11 cellular contexts compared by ENCODE assay signal in the genomic region with DNA sequence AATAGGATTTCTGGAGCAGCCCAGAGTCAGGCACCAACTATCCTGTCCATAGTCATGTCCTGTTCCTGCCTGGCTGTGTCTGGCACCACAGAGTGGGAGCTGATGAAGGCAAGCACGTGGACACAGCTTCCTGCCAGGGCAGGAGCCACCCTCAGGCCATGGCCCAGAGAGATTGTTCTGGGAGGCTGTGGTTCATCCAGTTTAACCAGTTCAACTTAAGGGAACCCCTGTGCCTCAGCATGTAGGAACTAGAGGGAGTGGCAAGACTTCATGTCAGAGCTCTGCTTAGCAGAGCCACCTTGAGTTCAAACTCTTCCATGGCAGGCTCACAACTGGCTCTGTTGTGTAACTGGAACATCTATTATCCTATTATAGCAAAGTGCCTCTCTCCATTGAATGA.
DNase-seq lines count a peak whose midpoint lies in the region; ATAC-seq and TF ChIP-seq lines count a peak whose summit lies in the region.
"Had no signal": no experiment of that assay in that cellular context is flagged by ENCODE, and none has a peak within 500 bp of the region (broad histone marks: within the 10 kb centered on the region; RNA-seq: fewer than 3 reads in every experiment).

No MANE protein-coding gene starts in this region.

- TF ChIP-seq CTCF in heart right ventricle (IDR thresholded peaks at IDR 0.05) (peak in 3 of 9 donors; percentile 16 to 19 (median 18)), prostate gland (IDR thresholded peaks at IDR 0.05) (peak in 3 of 4 experiments; percentile 26 to 64 (median 54))

- WGBS in heart right ventricle, 2 donors = 37 to 60% methylated on average over 1 of the region's 1 CpG
- 23% methylated on average over 1 of the region's 1 CpG for WGBS in prostate gland

- H3K27me3 ChIP-seq in heart right ventricle = no peaks in the 10 kb centered on the region
- no peaks in the 10 kb centered on the region for H3K27me3 ChIP-seq in prostate gland (replicated peaks; ENCODE audit: insufficient read depth)
- H3K27me3 ChIP-seq: tibial nerve had no signal

- H3K4me3 ChIP-seq in SK-N-MC (no peak overlapping the region), heart right ventricle (no peak overlapping the region), prostate gland (no peak overlapping the region)

- no peak for TF ChIP-seq POLR2A in prostate gland (IDR thresholded peaks at IDR 0.05)
- TF ChIP-seq POLR2A in GM18505 (IDR thresholded peaks at IDR 0.05; ENCODE audit: borderline replicate concordance, extremely low read depth, insufficient read depth, insufficient read length) = no peak

- intact Hi-C loops in heart right ventricle (cut with DNase I) (no loop called here), prostate gland (cut with DNase I) (no loop called here)

- no peak overlapping the region for H3K9ac ChIP-seq in SK-N-MC (ENCODE audit: insufficient read length)

- ATAC-seq in heart right ventricle (peak in 7 of 8 donors; percentile 12 to 88 (median 60)), GM18505 (IDR thresholded peaks at IDR 0.05; ENCODE audit: unreplicated experiment) (no peak), HG02981 (IDR thresholded peaks at IDR 0.05; ENCODE audit: unreplicated experiment) (no peak)
- ATAC-seq: effector memory CD8-positive, alpha-beta T cell had no signal

- H3K4me1 ChIP-seq in heart right ventricle (peaks cover 0 to 14% (median 0%) of the 10 kb centered on the region in 9 donors), prostate gland (replicated peaks) (no peaks in the 10 kb centered on the region)

- peak overlapping the region; percentile 52; the same call in 1 of the 2 replicates for H3K27ac ChIP-seq in SK-N-MC
- H3K27ac ChIP-seq in heart right ventricle = no peak overlapping the region
- peak overlapping the region in 1 of 2 donors; percentile 10 for H3K27ac ChIP-seq in prostate gland

- H3K36me3 ChIP-seq in SK-N-MC (ENCODE audit: insufficient read depth, low read length) = no peaks in the 10 kb centered on the region
- H3K36me3 ChIP-seq in heart right ventricle = no peaks in the 10 kb centered on the region
- no peaks in the 10 kb centered on the region for H3K36me3 ChIP-seq in prostate gland
- H3K36me3 ChIP-seq: tibial nerve had no signal

- DNase-seq in H4 (ENCODE audit: low spot score) = peak; percentile 57
- DNase-seq in SK-N-MC (ENCODE audit: low read depth, low spot score) = no peak
- DNase-seq in heart right ventricle = no peak
- peak; percentile 89 for DNase-seq in prostate gland (ENCODE audit: low spot score)
- no peak for DNase-seq in T-helper 9 cell
- DNase-seq in 8988T = no peak
- DNase-seq: effector memory CD8-positive, alpha-beta T cell; NCI-H345 had no signal

- H3K9me3 ChIP-seq in SK-N-MC (ENCODE audit: low read depth, low read length) = no peaks in the 10 kb centered on the region; the same call in 1 of the 2 replicates
- H3K9me3 ChIP-seq in heart right ventricle = peaks cover 0 to 9% (median 0%) of the 10 kb centered on the region in 11 donors
- H3K9me3 ChIP-seq in prostate gland = no peaks in the 10 kb centered on the region
- H3K9me3 ChIP-seq: tibial nerve had no signal

Comparison
In these comparisons a context has a peak if more than half of its experiments do, and no peak if none do; other contexts are left out.
1. DNase-seq: peak in H4 (single experiment) and prostate gland (single experiment); none in SK-N-MC (single experiment), heart right ventricle (0 of 2), T-helper 9 cell (single experiment) and 8988T (single experiment).
2. ATAC-seq: peak in heart right ventricle (7 of 8); none in GM18505 (single experiment) and HG02981 (single experiment).